In the genomic region with DNA sequence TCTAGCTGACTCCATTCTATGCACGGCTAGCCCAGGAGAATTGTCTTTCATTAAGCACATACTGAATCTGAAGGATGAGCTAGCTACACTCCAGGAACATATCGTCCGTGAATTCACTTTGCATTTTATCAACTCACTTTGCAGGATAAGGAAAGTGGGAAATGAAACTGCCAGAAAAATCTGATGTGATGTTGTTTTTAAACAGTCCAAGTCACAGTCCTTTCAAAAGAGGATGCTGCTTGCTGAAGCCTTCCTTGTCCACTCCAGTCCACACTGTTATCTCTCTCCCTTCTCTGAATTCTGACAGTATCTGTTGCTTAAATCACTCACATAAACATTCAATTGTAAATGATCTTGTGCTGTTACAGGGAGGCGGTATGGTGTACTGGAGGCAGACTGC, we compare ENCODE assay signal across 17 cellular contexts. TPM values are rescaled to one million over a fixed set of nuclear protein-coding genes. Genes with fewer than 3 reads are reported as not detected.
"Had no signal": no experiment of that assay in that cellular context is flagged by ENCODE, and none has a peak within 500 bp of the region (broad histone marks: within the 10 kb centered on the region; RNA-seq: fewer than 3 reads in every experiment).

No MANE protein-coding gene starts in this region.

- H3K4me3 ChIP-seq: ovary, sigmoid colon, spleen, thyroid gland had no signal

- ATAC-seq: activated T-helper 17 cell treated with anti-CD3 and anti-CD28 coated beads, Interleukin-2, amount 50 U/mL, for 72 hours; effector memory CD8-positive, alpha-beta T cell; naive thymus-derived CD4-positive, alpha-beta T cell; stimulated activated naive B cell treated with anti-CD40 and anti-IgM and Interleukin-4, amounts not matched to agents 10 μg/mL and 1 μg/mL and 100 μg/mL, for 72 hours had no signal

- H3K27ac ChIP-seq: ovary, sigmoid colon, thyroid gland had no signal

- H3K36me3 ChIP-seq: ovary, sigmoid colon, spleen, thyroid gland had no signal

- DNase-seq: activated B cell treated with CpG ODN at 0.5 μM for 24 hours; activated CD4-positive, alpha-beta memory T cell treated with anti-CD3 and anti-CD28 coated beads, Interleukin-2, amount 10 ng/mL, durations not matched to agents 7 days and 5 days; activated CD4-positive, alpha-beta T cell treated with anti-CD3 and anti-CD28 coated beads for 4 hours; activated naive CD4-positive, alpha-beta T cell; activated naive CD8-positive, alpha-beta T cell treated with anti-CD3 and anti-CD28 coated beads for 36 hours; activated T-cell treated with anti-CD3 and anti-CD28 coated beads, Interleukin-2, amount 50 U/mL, for 1 hour; amniotic stem cell; dermis blood vessel endothelial cell; effector memory CD8-positive, alpha-beta T cell; mesendoderm; naive thymus-derived CD4-positive, alpha-beta T cell; ovary; sigmoid colon; spleen; stimulated activated naive B cell treated with anti-CD40 and anti-IgM and Interleukin-4, amounts not matched to agents 10 μg/mL and 1 μg/mL and 100 μg/mL, for 72 hours; thyroid gland had no signal

- H3K9me3 ChIP-seq: ovary, sigmoid colon, spleen, thyroid gland had no signal

- H3K27me3 ChIP-seq: ovary, sigmoid colon, spleen, thyroid gland had no signal

RNA-seq across cellular contexts. Expression of gene TMCC3, which starts 12.7 kb away (rescaled TPM):
- polyA plus RNA-seq: naive thymus-derived CD4-positive, alpha-beta T cell had no signal
